19 cellular contexts compared by ENCODE assay signal in the genomic region with DNA sequence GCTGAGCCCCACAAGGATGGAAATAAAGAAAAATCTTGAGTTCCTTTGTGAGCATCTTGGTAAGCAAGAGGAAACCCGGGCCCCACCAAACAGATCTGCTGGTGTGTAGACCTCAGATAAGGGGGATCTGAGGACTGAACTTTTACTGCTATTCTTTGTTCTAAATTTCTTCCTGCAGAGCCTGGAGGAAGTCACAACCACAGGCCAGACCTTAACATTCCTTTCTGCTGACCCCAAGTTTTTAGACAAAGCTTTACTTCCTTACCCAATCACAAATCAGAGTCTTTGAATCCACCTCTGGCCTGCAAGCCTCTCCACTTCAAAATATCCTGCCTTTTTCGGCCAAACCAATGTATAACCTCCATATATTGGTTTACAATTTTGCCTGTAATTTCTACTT.
DNase-seq lines count a peak whose midpoint lies in the region; ATAC-seq and TF ChIP-seq lines count a peak whose summit lies in the region.
"Had no signal": no experiment of that assay in that cellular context is flagged by ENCODE, and none has a peak within 500 bp of the region (broad histone marks: within the 10 kb centered on the region; RNA-seq: fewer than 3 reads in every experiment).

No MANE protein-coding gene starts in this region.

- DNase-seq in AG10803 (ENCODE audit: low read depth) (peak; percentile 35), MV-4-11 (lab: John Stamatoyannopoulos, UW) (peak; percentile 23), choroid plexus epithelial cell (ENCODE audit: low read depth) (peak; percentile 41), midbrain (lab: John Stamatoyannopoulos, UW) (peak; percentile 12), NCI-H524 treated with DMSO at 0.1 percent for 48 hours (lab: John Stamatoyannopoulos, UW) (no peak), GOT3 (lab: John Stamatoyannopoulos, UW) (no peak), NCI-H1436 treated with DMSO at 0.1 percent for 48 hours (lab: John Stamatoyannopoulos, UW) (no peak)
- DNase-seq: activated CD4-positive, alpha-beta T cell treated with anti-CD3 and anti-CD28 coated beads for 1 hour; activated CD8-positive, alpha-beta memory T cell treated with anti-CD3 and anti-CD28 coated beads for 24 hours; activated naive CD4-positive, alpha-beta T cell treated with Interleukin-2 at 50 U/mL for 16 hours; activated T-cell treated with anti-CD3 and anti-CD28 coated beads, Interleukin-2, amount 50 U/mL, for 4 hours; kidney glomerular epithelial cell; NCI-H187; NCI-H2227 treated with DMSO at 0.1 percent for 48 hours; Peyer's patch; SK-N-SH had no signal

- TF ChIP-seq CTCF in AG10803 (conservative IDR thresholded peaks at IDR 0.05; ENCODE audit: low read length) (no peak), choroid plexus epithelial cell (conservative IDR thresholded peaks at IDR 0.05; ENCODE audit: low read depth, low read length) (no peak)

- ATAC-seq in HG03025 (IDR thresholded peaks at IDR 0.05; ENCODE audit: low FRiP score, unreplicated experiment): no peak
- ATAC-seq: A549; activated T-cell treated with anti-CD3 and anti-CD28 coated beads, Interleukin-2, amount 50 U/mL, for 4 hours; K562 had no signal

- no peak overlapping the region for H3K4me3 ChIP-seq in AG10803 (ENCODE audit: low read length)
- no peak overlapping the region for H3K4me3 ChIP-seq in choroid plexus epithelial cell (ENCODE audit: low read depth, low read length)
- H3K4me3 ChIP-seq: A549, K562, Peyer's patch had no signal

Comparison
In these comparisons a context has a peak if more than half of its experiments do, and no peak if none do; other contexts are left out.
1. DNase-seq: peak in AG10803 (single experiment), MV-4-11 (single experiment), choroid plexus epithelial cell (single experiment) and midbrain (single experiment); none in NCI-H524 treated with DMSO at 0.1 percent for 48 hours (single experiment), GOT3 (single experiment) and NCI-H1436 treated with DMSO at 0.1 percent for 48 hours (single experiment).